In the genomic region with DNA sequence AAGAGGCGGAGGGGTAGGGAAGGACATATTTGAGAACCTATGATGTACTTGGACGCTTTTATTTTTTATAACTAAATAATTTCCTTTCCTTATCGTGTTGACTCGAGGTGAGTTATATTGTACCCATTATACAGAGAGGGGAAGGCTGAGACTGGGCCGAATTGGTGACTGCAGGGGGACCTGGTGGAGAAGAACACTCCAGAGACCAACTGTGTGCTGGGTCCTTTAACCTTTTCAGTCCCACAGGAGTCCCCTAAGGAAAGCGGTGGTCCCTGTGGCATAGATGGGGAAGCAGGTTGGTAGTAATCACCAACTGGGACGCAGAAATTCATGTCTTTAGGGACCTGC, we compare ENCODE assay signal across 11 cellular contexts. TPM values are rescaled to one million over a fixed set of nuclear protein-coding genes. Genes with fewer than 3 reads are reported as not detected.
DNase-seq lines count a peak whose midpoint lies in the region; ATAC-seq, FAIRE-seq and TF ChIP-seq lines count a peak whose summit lies in the region.
"Had no signal": no experiment of that assay in that cellular context is flagged by ENCODE, and none has a peak within 500 bp of the region (broad histone marks: within the 10 kb centered on the region; RNA-seq: fewer than 3 reads in every experiment).

No MANE protein-coding gene starts in this region.

- H3K9ac ChIP-seq in H1 (replicated peaks in 1 of 4; ENCODE audit: extremely low read depth in 1 of 4, low read depth in 3 of 4, low read length in 3 of 4): no peak overlapping the region

- TF ChIP-seq RAD21 in H1 (IDR thresholded peaks at IDR 0.05 in 1 of 2, conservative IDR thresholded peaks at IDR 0.05 in 1 of 2; ENCODE audit: low read depth in 2 of 2, low read length in 2 of 2): no peak

- CTCF ChIA-PET in H1 (lab: Charles Lee; ENCODE audit: partially characterized antibody): interaction anchor here (1.2 to 1.5 kb wide), 3 partner anchors 26 to 60 kb away, joined by 4 read pairs; no protein-coding TSS in a partner anchor

- no peak overlapping the region for H3K14ac ChIP-seq in H1 (ENCODE audit: insufficient read length)

- H3K18ac ChIP-seq in H1 (ENCODE audit: extremely low read depth, low read length): no peak overlapping the region

- peak overlapping the region; percentile 68 to 74 (median 69) for H3K4me3 Mint-ChIP-seq in nephron

- H2BK5ac ChIP-seq in H1 (ENCODE audit: low read depth, low read length): no peak overlapping the region

- peaks cover 0 to 5% (median 2%) of the 10 kb centered on the region in 4 experiments; a peak in 5 of 7 replicates for H3K4me1 ChIP-seq in H1 (replicated peaks in 1 of 4; ENCODE audit: control insufficient read depth in 3 of 4, insufficient read depth in 4 of 4, low read length in 3 of 4)
- H3K4me1 ChIP-seq in thoracic aorta (ENCODE audit: control insufficient read depth in 1 of 2, low read depth in 2 of 2): peaks cover 6 to 29% of the 10 kb centered on the region in 2 donors

- no peaks in the 10 kb centered on the region for H3K9me3 ChIP-seq in H1 (ENCODE audit: insufficient read depth in 2 of 2, low read depth in 1 of 2, low read length in 1 of 2)
- H3K9me3 ChIP-seq in thoracic aorta: no peaks in the 10 kb centered on the region

- no peak overlapping the region for H2BK120ac ChIP-seq in H1 (replicated peaks; ENCODE audit: low read depth, low read length)

- H2AFZ ChIP-seq in H1 (ENCODE audit: low read length): no peak overlapping the region

- no peaks in the 10 kb centered on the region for H3K79me2 ChIP-seq in H1 (ENCODE audit: control insufficient read depth in 1 of 2, insufficient read depth in 2 of 2, low read length in 2 of 2)

- no peaks in the 10 kb centered on the region for H3K36me3 Mint-ChIP-seq in nephron (ENCODE audit: low read depth)
- H3K36me3 Mint-ChIP-seq: CD4-positive, CD25-positive, alpha-beta regulatory T cell had no signal

- TF ChIP-seq EP300 in H1 (IDR thresholded peaks at IDR 0.05; ENCODE audit: borderline replicate concordance in 1 of 2, low read depth in 2 of 2, low read length in 2 of 2): no peak

- H3K4me3 ChIP-seq in LNCaP clone FGC (ENCODE audit: low read depth, low read length) (peak overlapping the region; percentile 61), H1 (ENCODE audit: extremely low read depth in 1 of 4, insufficient read depth in 2 of 4, low read depth in 3 of 4, low read length in 4 of 4) (peak overlapping the region in 3 of 4 experiments; percentile 48 to 83 (median 77); a peak in 7 of 8 replicates), thoracic aorta (peak overlapping the region; percentile 73)

- no peak overlapping the region for H2BK12ac ChIP-seq in H1 (ENCODE audit: low read depth, low read length)

- H3K9me3 Mint-ChIP-seq in nephron: no peaks in the 10 kb centered on the region

- FAIRE-seq in H1 (lab: Jason Lieb, UNC) (no peak), frontal cortex (lab: Jason Lieb, UNC) (no peak)
- FAIRE-seq: keratinocyte had no signal

- POLR2A ChIA-PET in H1 (lab: Charles Lee; ENCODE audit: partially characterized antibody): no interaction called here

- no peak overlapping the region for H2BK20ac ChIP-seq in H1 (ENCODE audit: low read length)

- ATAC-seq in thoracic aorta (ENCODE audit: insufficient number of reproducible peaks, low FRiP score, low read depth): no peak

- DNase-seq in LNCaP clone FGC (ENCODE audit: low read depth): no peak
- no peak for DNase-seq in H1 (ENCODE audit: low read depth in 1 of 2, low spot score in 2 of 2)
- no peak for DNase-seq in thoracic aorta (ENCODE audit: low spot score)
- no peak for DNase-seq in activated CD4-positive, alpha-beta T cell treated with anti-CD3 and anti-CD28 coated beads, Interleukin-2, amount 50 U/mL, for 4 hours
- DNase-seq in GM10266 (ENCODE audit: extremely low spot score): no peak
- DNase-seq in frontal cortex (ENCODE audit: low spot score in 2 of 2): no peak
- DNase-seq in T-helper 2 cell: no peak
- DNase-seq: activated naive CD4-positive, alpha-beta T cell treated with anti-CD3 and anti-CD28 coated beads, Interleukin-2, amount 50 U/mL, for 16 hours; CD4-positive, CD25-positive, alpha-beta regulatory T cell had no signal

- 68% methylated on average over 7 of the region's 7 CpGs; no CpG with 5 or more reads in 1 of the 2 experiments for WGBS in H1 (ENCODE audit: extremely low coverage in 1 of 2, insufficient coverage in 1 of 2, insufficient read length in 1 of 2, insufficient replicate concordance in 2 of 2, low coverage in 1 of 2, low lambda C conversion rate in 2 of 2, missing lambda C conversion rate in 1 of 2), 2 experiments

- no peak overlapping the region for H2BK15ac ChIP-seq in H1 (ENCODE audit: low read length)

- H3K27ac ChIP-seq in H1 (ENCODE audit: low read depth, low read length): no peak overlapping the region
- no peak overlapping the region for H3K27ac ChIP-seq in thoracic aorta

- H3K4ac ChIP-seq in H1 (replicated peaks; ENCODE audit: insufficient read length, low read depth, low read length): no peak overlapping the region

- TF ChIP-seq POLR2A in H1 (IDR thresholded peaks at IDR 0.05; ENCODE audit: control extremely low read depth in 1 of 2, low read depth in 2 of 2, low read length in 2 of 2): no peak

- H4K5ac ChIP-seq in H1 (ENCODE audit: insufficient read length, low read depth, low read length): no peak overlapping the region

- H3K27ac Mint-ChIP-seq in nephron: no peak overlapping the region
- H3K27ac Mint-ChIP-seq: CD4-positive, CD25-positive, alpha-beta regulatory T cell had no signal

- H4K91ac ChIP-seq in H1 (replicated peaks; ENCODE audit: insufficient read length, low read length): no peak overlapping the region

- H3K27me3 Mint-ChIP-seq in nephron (ENCODE audit: low read depth): peaks cover 64% of the 10 kb centered on the region

- H3K4me1 Mint-ChIP-seq in nephron: peaks cover 12% of the 10 kb centered on the region

- H4K8ac ChIP-seq in H1 (ENCODE audit: extremely low read depth, insufficient read depth, low read length): no peak overlapping the region

- no peak overlapping the region for H3K23ac ChIP-seq in H1 (ENCODE audit: insufficient read length)

- peaks cover 0 to 10% of the 10 kb centered on the region in 2 experiments for H4K20me1 ChIP-seq in H1 (replicated peaks in 1 of 2; ENCODE audit: control insufficient read depth in 1 of 2, insufficient read depth in 2 of 2, low read length in 2 of 2)

- H3K4me2 ChIP-seq in H1 (ENCODE audit: insufficient read depth in 1 of 2, low read depth in 2 of 2, low read length in 2 of 2): peak overlapping the region; percentile 71 to 78

- peaks cover 10% of the 10 kb centered on the region; the same call in 1 of the 2 replicates for H3K23me2 ChIP-seq in H1 (ENCODE audit: low read depth, low read length)

- H3K56ac ChIP-seq in H1 (replicated peaks; ENCODE audit: insufficient read length, low read depth, low read length): no peak overlapping the region

- H3K36me3 ChIP-seq in H1 (ENCODE audit: control insufficient read depth in 2 of 4, insufficient read depth in 4 of 4, low read length in 3 of 4) (no peaks in the 10 kb centered on the region), thoracic aorta (no peaks in the 10 kb centered on the region)

- H2AK5ac ChIP-seq in H1 (ENCODE audit: low read depth, low read length): no peak overlapping the region

- no peaks in the 10 kb centered on the region; the same call in none of the 2 replicates for H3K79me1 ChIP-seq in H1 (ENCODE audit: low read depth, low read length)

- no peak for TF ChIP-seq CTCF in LNCaP clone FGC (IDR thresholded peaks at IDR 0.05; ENCODE audit: control insufficient read depth, extremely low read depth, insufficient read depth)
- TF ChIP-seq CTCF in H1 (IDR thresholded peaks at IDR 0.05; ENCODE audit: control extremely low read depth in 1 of 3, insufficient read depth in 1 of 3, low read depth in 1 of 3, low read length in 3 of 3): no peak
- TF ChIP-seq CTCF in nephron (IDR thresholded peaks at IDR 0.05; ENCODE audit: unreplicated experiment in 3 of 3): no peak
- no peak for TF ChIP-seq CTCF in thoracic aorta (IDR thresholded peaks at IDR 0.05)
- TF ChIP-seq CTCF in GM10266 (IDR thresholded peaks at IDR 0.05; ENCODE audit: control insufficient read depth, insufficient read depth, low read depth, missing control alignments): no peak

- H3K27me3 ChIP-seq in H1 (replicated peaks in 1 of 4; ENCODE audit: control insufficient read depth in 3 of 4, extremely low read depth in 1 of 4, insufficient read depth in 3 of 4, low read length in 3 of 4) (peaks cover 0 to 16% (median 8%) of the 10 kb centered on the region in 4 experiments; a peak in 6 of 7 replicates), thoracic aorta (replicated peaks; ENCODE audit: insufficient read depth) (no peaks in the 10 kb centered on the region)

TF ChIP-seq in H1, 55 proteins besides CTCF, POLR2A, EP300 and RAD21:
- no peak for TF ChIP-seq CBX5 (IDR thresholded peaks at IDR 0.05; ENCODE audit: low read depth, low read length)
- TF ChIP-seq, protein P1, sequence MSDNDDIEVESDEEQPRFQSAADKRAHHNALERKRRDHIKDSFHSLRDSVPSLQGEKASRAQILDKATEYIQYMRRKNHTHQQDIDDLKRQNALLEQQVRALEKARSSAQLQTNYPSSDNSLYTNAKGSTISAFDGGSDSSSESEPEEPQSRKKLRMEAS (IDR thresholded peaks at IDR 0.05): no peak
- no peak for TF ChIP-seq BACH1 (IDR thresholded peaks at IDR 0.05; ENCODE audit: low read length)
- no peak for TF ChIP-seq ASH2L (IDR thresholded peaks at IDR 0.05; ENCODE audit: low read length)

RNA-seq across cellular contexts. Expression of a gene that starts 0.6 kb away (rescaled TPM):
- total RNA-seq in H1 (2021; fragmentation: NEBNext Ultra II Directional; extraction: Animal tissue kit (Norgen Biotek cat#: 25700)): 25.7 and 28.6 TPM in 2 replicates
- polyA plus RNA-seq in H1 (2011; rRNA removed): 17.3 and 25.3 TPM in 2 replicates
- 19.4 TPM for polyA plus RNA-seq in H1 (2011; cell fraction: cytosol; rRNA removed)
- 34.3 TPM for polyA plus RNA-seq in H1 (2011; cell fraction: nucleus; rRNA removed)
- polyA plus RNA-seq in H1 (2012, experiment 1 of 2): 13.5 to 25.2 TPM (median 23.2 TPM) in 4 replicates
- 12.8 TPM for polyA plus RNA-seq in H1 (2012, experiment 2 of 2)
- polyA plus RNA-seq in H1 (2013, experiment 1 of 2): 11.0 TPM
- polyA plus RNA-seq in H1 (2013, experiment 2 of 2): 10.4 TPM
- 16.9 and 19.5 TPM in 2 replicates for polyA minus RNA-seq in H1 (2011; rRNA and poly(A)+ RNA removed)
- 19.5 TPM for polyA minus RNA-seq in H1 (2011; cell fraction: cytosol; rRNA and poly(A)+ RNA removed)
- 26.9 TPM for polyA minus RNA-seq in H1 (2011; cell fraction: nucleus; rRNA and poly(A)+ RNA removed)
- 10 to 100 TPM in 1 of 2 donors, 1 to 10 TPM in 1; 2.6 to 11.1 TPM for total RNA-seq in thoracic aorta
- total RNA-seq in frontal cortex: 0.82 TPM
- total RNA-seq: CD4-positive, CD25-positive, alpha-beta regulatory T cell had no signal
- polyA plus RNA-seq: CD4-positive, CD25-positive, alpha-beta regulatory T cell had no signal

RNA-seq across cellular contexts. Expression of a gene that starts 41.0 kb away (rescaled TPM):
- total RNA-seq in H1 (2021; fragmentation: NEBNext Ultra II Directional; extraction: Animal tissue kit (Norgen Biotek cat#: 25700)): 0.94 and 1.7 TPM in 2 replicates
- 1.9 TPM in 2 replicates for polyA plus RNA-seq in H1 (2011; rRNA removed)
- polyA plus RNA-seq in H1 (2011; cell fraction: cytosol; rRNA removed): 2.3 TPM
- 2.6 TPM for polyA plus RNA-seq in H1 (2011; cell fraction: nucleus; rRNA removed)
- polyA plus RNA-seq in H1 (2012, experiment 1 of 2): 1.4 to 3.6 TPM (median 2.6 TPM) in 4 replicates
- 1.4 TPM for polyA plus RNA-seq in H1 (2012, experiment 2 of 2)
- polyA plus RNA-seq in H1 (2013, experiment 1 of 2): 2.1 TPM
- 2.2 TPM for polyA plus RNA-seq in H1 (2013, experiment 2 of 2)
- 0.66 TPM in 1 of 2 replicates, not detected in the other for polyA minus RNA-seq in H1 (2011; rRNA and poly(A)+ RNA removed)
- 2.3 TPM for polyA minus RNA-seq in H1 (2011; cell fraction: cytosol; rRNA and poly(A)+ RNA removed)
- polyA minus RNA-seq in H1 (2011; cell fraction: nucleus; rRNA and poly(A)+ RNA removed): not detected
- total RNA-seq in thoracic aorta: not detected
- not detected for total RNA-seq in frontal cortex
- total RNA-seq: CD4-positive, CD25-positive, alpha-beta regulatory T cell had no signal
- polyA plus RNA-seq: CD4-positive, CD25-positive, alpha-beta regulatory T cell; keratinocyte had no signal
